22 cellular contexts compared by ENCODE assay signal in the genomic region with DNA sequence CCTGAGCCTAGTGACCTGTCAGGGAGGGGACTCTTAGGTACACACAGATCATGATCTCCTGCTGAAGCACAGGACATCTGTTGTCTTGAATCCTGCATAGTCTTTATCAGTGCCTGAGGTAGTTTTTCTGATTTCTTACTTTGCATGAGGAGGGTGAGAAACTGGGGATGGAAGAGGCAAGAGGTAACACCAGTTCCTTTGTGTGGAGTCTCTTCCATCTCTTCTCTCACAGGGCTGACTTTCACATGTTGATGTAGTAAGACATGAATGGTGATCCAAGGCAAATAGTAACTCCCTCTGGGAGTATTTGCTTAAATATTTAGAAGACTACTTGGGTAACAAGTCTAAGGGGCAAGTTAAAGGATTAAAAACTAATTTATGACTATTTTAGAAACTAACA.
"Had no signal": no experiment of that assay in that cellular context is flagged by ENCODE, and none has a peak within 500 bp of the region (broad histone marks: within the 10 kb centered on the region; RNA-seq: fewer than 3 reads in every experiment).

No MANE protein-coding gene starts in this region.

- H3K36me3 Mint-ChIP-seq: activated CD8-positive, alpha-beta memory T cell treated with anti-CD3 and anti-CD28 coated beads, Interleukin-2, amount 10 ng/mL, durations not matched to agents 7 days and 5 days; activated naive CD8-positive, alpha-beta T cell had no signal

- ATAC-seq: activated CD8-positive, alpha-beta memory T cell treated with anti-CD3 and anti-CD28 coated beads, Interleukin-2, amount 10 ng/mL, durations not matched to agents 7 days and 5 days; PC-3 had no signal

- FAIRE-seq: colon, RCC 7860 had no signal

- H3K27me3 Mint-ChIP-seq: activated CD8-positive, alpha-beta memory T cell treated with anti-CD3 and anti-CD28 coated beads, Interleukin-2, amount 10 ng/mL, durations not matched to agents 7 days and 5 days had no signal

- H3K36me3 ChIP-seq: SJSA1 had no signal

- H3K9me3 Mint-ChIP-seq: activated naive CD4-positive, alpha-beta T cell treated with anti-CD3 and anti-CD28 coated beads for 36 hours; activated T-cell treated with anti-CD3 and anti-CD28 coated beads, Interleukin-2, amount 50 U/mL, for 24 hours; T-helper 1 cell treated with Interleukin-12 subunit alpha and Interleukin-12 subunit beta and Interleukin-4 antibody, amounts not matched to agents 30 μg/mL and 1 μg/mL, for 36 hours had no signal

- H3K9me3 ChIP-seq: SJSA1 had no signal

- H3K27ac ChIP-seq: SJSA1 had no signal

- H3K4me3 ChIP-seq: SJSA1 had no signal

- H3K4me1 Mint-ChIP-seq: activated CD8-positive, alpha-beta memory T cell treated with anti-CD3 and anti-CD28 coated beads, Interleukin-2, amount 10 ng/mL, durations not matched to agents 7 days and 5 days had no signal

- H3K27me3 ChIP-seq: SJSA1 had no signal

- DNase-seq: activated CD4-positive, alpha-beta T cell treated with anti-CD3 and anti-CD28 coated beads for 48 hours; activated CD4-positive, alpha-beta T cell treated with anti-CD3 and anti-CD28 coated beads, Interleukin-2, amount 50 U/mL, for 4 hours; activated CD4-positive, CD25-positive, alpha-beta regulatory T cell treated with anti-CD3 and anti-CD28 coated beads, Interleukin-2, amount 50 U/mL, for 72 hours; activated CD8-positive, alpha-beta memory T cell treated with anti-CD3 and anti-CD28 coated beads, Interleukin-2, amount 10 ng/mL, durations not matched to agents 7 days and 5 days; activated effector memory CD4-positive, alpha-beta T cell treated with anti-CD3 and anti-CD28 coated beads, Interleukin-2, amount 50 U/mL, for 16 hours; activated naive CD4-positive, alpha-beta T cell treated with anti-CD3 and anti-CD28 coated beads for 36 hours; activated T-cell treated with anti-CD3 and anti-CD28 coated beads, Interleukin-2, amount 50 U/mL, for 24 hours; cerebellar nuclear complex; Karpas-422; NCI-H1048; NCI-H1417; NCI-H1930; NCI-H345; NCI-H510A; NCI-H526 treated with DMSO at 0.1 percent for 48 hours; PC-3; SHP77 had no signal

- H3K4me1 ChIP-seq: SJSA1 had no signal

- H3K4me3 Mint-ChIP-seq: activated CD8-positive, alpha-beta memory T cell treated with anti-CD3 and anti-CD28 coated beads, Interleukin-2, amount 10 ng/mL, durations not matched to agents 7 days and 5 days; activated naive CD4-positive, alpha-beta T cell treated with anti-CD3 and anti-CD28 coated beads for 36 hours; activated naive CD8-positive, alpha-beta T cell; activated T-cell treated with anti-CD3 and anti-CD28 coated beads, Interleukin-2, amount 50 U/mL, for 24 hours; T-helper 1 cell treated with Interleukin-12 subunit alpha and Interleukin-12 subunit beta and Interleukin-4 antibody, amounts not matched to agents 30 μg/mL and 1 μg/mL, for 36 hours had no signal

- H3K27ac Mint-ChIP-seq: activated CD8-positive, alpha-beta memory T cell treated with anti-CD3 and anti-CD28 coated beads, Interleukin-2, amount 10 ng/mL, durations not matched to agents 7 days and 5 days; activated naive CD4-positive, alpha-beta T cell treated with anti-CD3 and anti-CD28 coated beads for 36 hours; activated naive CD8-positive, alpha-beta T cell; activated T-cell treated with anti-CD3 and anti-CD28 coated beads, Interleukin-2, amount 50 U/mL, for 24 hours; T-helper 1 cell treated with Interleukin-12 subunit alpha and Interleukin-12 subunit beta and Interleukin-4 antibody, amounts not matched to agents 30 μg/mL and 1 μg/mL, for 36 hours had no signal
